Comparison of ENCODE assay signal across 9 cellular contexts in the genomic region with DNA sequence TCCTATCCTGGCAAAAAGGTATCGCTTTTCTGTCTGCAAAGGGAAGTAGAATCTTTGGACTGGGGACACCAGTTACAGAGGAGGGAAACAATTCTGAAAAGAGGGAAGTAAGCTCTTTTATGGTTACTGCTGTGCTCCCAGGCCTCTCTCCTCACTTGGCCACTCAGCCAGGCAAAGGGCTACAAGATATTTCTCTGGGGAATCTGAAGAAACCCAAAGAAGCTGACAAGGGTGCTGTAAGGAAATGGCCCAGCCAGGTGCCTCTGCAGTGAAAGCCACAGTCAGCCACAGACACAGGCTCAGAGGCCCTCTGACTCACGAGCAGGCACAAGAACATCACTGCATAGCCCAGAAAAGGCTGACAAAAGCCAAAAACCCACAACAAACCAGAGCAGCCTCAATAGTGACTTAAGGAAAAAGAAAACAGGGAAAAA. TPM values are rescaled to one million over a fixed set of nuclear protein-coding genes. Genes with fewer than 3 reads are reported as not detected.
A peak's percentile ranks its signal among the peaks of the same experiment; 100 is the strongest.
DNase-seq lines count a peak whose midpoint lies in the region; ATAC-seq and TF ChIP-seq lines count a peak whose summit lies in the region.
"Had no signal": no experiment of that assay in that cellular context is flagged by ENCODE, and none has a peak within 500 bp of the region (broad histone marks: within the 10 kb centered on the region; RNA-seq: fewer than 3 reads in every experiment).

No MANE protein-coding gene starts in this region.

- no peaks in the 10 kb centered on the region for H3K27me3 ChIP-seq in DND-41 (ENCODE audit: insufficient read depth, low read length, poor library complexity)
- H3K27me3 ChIP-seq in Peyer's patch = no peaks in the 10 kb centered on the region
- H3K27me3 ChIP-seq in stomach = no peaks in the 10 kb centered on the region
- H3K27me3 ChIP-seq in SJCRH30 = no peaks in the 10 kb centered on the region
- H3K27me3 ChIP-seq: heart right ventricle had no signal

- H3K27ac ChIP-seq in DND-41 (ENCODE audit: low read length) (peak overlapping the region; percentile 64), Peyer's patch (peak overlapping the region in 2 of 4 donors; percentile 53 to 62), stomach (peak overlapping the region; percentile 17 to 51 (median 47)), SJCRH30 (no peak overlapping the region)

- H3K9me3 ChIP-seq in DND-41 (ENCODE audit: insufficient read depth, low read length, severe bottlenecking) = no peaks in the 10 kb centered on the region
- no peaks in the 10 kb centered on the region for H3K9me3 ChIP-seq in Peyer's patch
- H3K9me3 ChIP-seq in mucosa of descending colon = no peaks in the 10 kb centered on the region
- no peaks in the 10 kb centered on the region for H3K9me3 ChIP-seq in stomach
- H3K9me3 ChIP-seq in SJCRH30 (replicated peaks) = no peaks in the 10 kb centered on the region
- H3K9me3 ChIP-seq: heart right ventricle had no signal

- peaks cover 100% of the 10 kb centered on the region for H3K79me2 ChIP-seq in DND-41 (ENCODE audit: insufficient read depth, low read length)

- ATAC-seq in DND-41 (ENCODE audit: insufficient read depth, low read depth) (peak; percentile 99), HG02588 (IDR thresholded peaks at IDR 0.05; ENCODE audit: unreplicated experiment) (peak; percentile 40), mucosa of descending colon (peak; percentile 68)

- peaks cover 58% of the 10 kb centered on the region for H3K4me1 ChIP-seq in DND-41 (ENCODE audit: insufficient read depth, low read length)
- peaks cover 0 to 21% (median 3%) of the 10 kb centered on the region in 4 donors for H3K4me1 ChIP-seq in Peyer's patch
- peaks cover 15% of the 10 kb centered on the region for H3K4me1 ChIP-seq in mucosa of descending colon (ENCODE audit: low read depth)
- H3K4me1 ChIP-seq in stomach = peaks cover 25 to 91% (median 47%) of the 10 kb centered on the region in 4 donors
- H3K4me1 ChIP-seq in SJCRH30 = no peaks in the 10 kb centered on the region

- no peak for TF ChIP-seq EP300 in stomach (IDR thresholded peaks at IDR 0.05)

- TF ChIP-seq CTCF in DND-41 (IDR thresholded peaks at IDR 0.05; ENCODE audit: borderline replicate concordance, extremely low read depth, low read length, poor library complexity, severe bottlenecking) (no peak), Peyer's patch (IDR thresholded peaks at IDR 0.05) (no peak), mucosa of descending colon (IDR thresholded peaks at IDR 0.05) (no peak), stomach (IDR thresholded peaks at IDR 0.05) (no peak)

- H2AFZ ChIP-seq in DND-41 (ENCODE audit: low read depth, low read length) = no peak overlapping the region

- H3K36me3 ChIP-seq in DND-41 (ENCODE audit: insufficient read depth, low read length) (peaks cover 12% of the 10 kb centered on the region), Peyer's patch (no peaks in the 10 kb centered on the region), mucosa of descending colon (ENCODE audit: low read depth) (no peaks in the 10 kb centered on the region), stomach (peaks cover 0 to 4% (median 1%) of the 10 kb centered on the region in 4 donors), SJCRH30 (peaks cover 2% of the 10 kb centered on the region; the same call in 1 of the 2 replicates)

- DNase-seq in DND-41 = peak; percentile 81
- peak in 2 of 3 donors; percentile 64 to 81 for DNase-seq in Peyer's patch
- peak; percentile 65 for DNase-seq in activated effector memory CD4-positive, alpha-beta T cell treated with Interleukin-2 at 50 U/mL for 16 hours
- peak in 1 of 3 donors; percentile 33 for DNase-seq in mucosa of descending colon
- DNase-seq in stomach = peak; percentile 38
- DNase-seq in SJCRH30 = no peak
- DNase-seq in DMS79 (lab: John Stamatoyannopoulos, UW) = no peak
- DNase-seq: heart right ventricle had no signal

- H4K20me1 ChIP-seq in DND-41 (ENCODE audit: insufficient read depth, low read length) = peaks cover 54% of the 10 kb centered on the region

- 0 out of 2 replicates have a peak overlapping the region, but pooled peaks have one; percentile 18 for H3K9ac ChIP-seq in DND-41 (ENCODE audit: low read depth, low read length)

- H3K4me2 ChIP-seq in DND-41 (ENCODE audit: insufficient read depth, low read length) = peak overlapping the region; percentile 40; the same call in 1 of the 2 replicates

- intact Hi-C loops in mucosa of descending colon (cut with DNase I, micrococcal nuclease) (no loop called here), stomach (cut with DNase I; ENCODE audit: low total_unique reads) (no loop called here)

- 30 to 71% (median 59%) methylated on average over 2 of the region's 2 CpGs for WGBS in stomach, 5 donors

- TF ChIP-seq POLR2A in Peyer's patch (IDR thresholded peaks at IDR 0.05) (no peak), stomach (IDR thresholded peaks at IDR 0.05) (no peak)

- no peak overlapping the region for H3K4me3 ChIP-seq in DND-41 (ENCODE audit: low read depth in 1 of 2, low read length in 2 of 2)
- H3K4me3 ChIP-seq in Peyer's patch = no peak overlapping the region
- no peak overlapping the region for H3K4me3 ChIP-seq in mucosa of descending colon
- H3K4me3 ChIP-seq in stomach = no peak overlapping the region
- no peak overlapping the region for H3K4me3 ChIP-seq in SJCRH30
- H3K4me3 ChIP-seq: heart right ventricle had no signal

RNA-seq across cellular contexts. Expression of a gene that starts 5.8 kb away (rescaled TPM):
- 100 to 1,000 TPM; 361 to 651 (median 454) TPM for total RNA-seq in Peyer's patch
- 100 to 1,000 TPM; 363 to 417 (median 379) TPM for total RNA-seq in mucosa of descending colon
- 100 to 1,000 TPM; 350 to 752 (median 530) TPM for total RNA-seq in stomach
- polyA plus RNA-seq in stomach = 100 to 1,000 TPM; 171 to 207 (median 173) TPM
- 522 and 557 TPM in 2 replicates for total RNA-seq in SJCRH30 (2014; rRNA removed; shearing (Covaris generic))

RNA-seq across cellular contexts. Expression of a gene that starts 6.0 kb away (rescaled TPM):
- total RNA-seq in Peyer's patch (100 to 1,000 TPM; 175 to 281 (median 193) TPM), mucosa of descending colon (100 to 1,000 TPM; 185 to 262 (median 221) TPM), stomach (100 to 1,000 TPM in 4 of 5 donors, 10 to 100 TPM in 1; 88.7 to 603 (median 272) TPM)
- polyA plus RNA-seq in stomach = 100 to 1,000 TPM; 104 to 169 (median 164) TPM
- total RNA-seq in SJCRH30 (2014; rRNA removed; shearing (Covaris generic)) = 589 and 661 TPM in 2 replicates

RNA-seq across cellular contexts. Expression of a gene that starts 46.4 kb away (rescaled TPM):
- total RNA-seq in Peyer's patch = 100 to 1,000 TPM; 107 to 169 (median 140) TPM
- 100 to 1,000 TPM in 2 of 3 donors, 10 to 100 TPM in 1; 98.1 to 163 (median 109) TPM for total RNA-seq in mucosa of descending colon
- total RNA-seq in stomach = 100 to 1,000 TPM in 3 of 5 donors, 10 to 100 TPM in 2; 54.2 to 260 (median 108) TPM
- polyA plus RNA-seq in stomach = 10 to 100 TPM; 15.8 to 35.6 (median 20.0) TPM
- total RNA-seq in SJCRH30 (2014; rRNA removed; shearing (Covaris generic)) = 68.6 and 69.6 TPM in 2 replicates

Comparison
In these comparisons a context has a peak if more than half of its experiments do, and no peak if none do; other contexts are left out.
1. ATAC-seq: peak in every context shown above with its lines; median percentile 99 in DND-41; 68 in mucosa of descending colon; 40 in HG02588.
2. DNase-seq: peak in DND-41 (single experiment), Peyer's patch (2 of 3), activated effector memory CD4-positive, alpha-beta T cell treated with Interleukin-2 at 50 U/mL for 16 hours (single experiment) and stomach (single experiment); none in SJCRH30 (0 of 2) and DMS79 (single experiment).